ENCODE assay signal across 8 cellular contexts in genomic region chr2:218658671-218659257, GRCh38. TPM values are rescaled to one million over a fixed set of nuclear protein-coding genes. Genes with fewer than 3 reads are reported as not detected.
DNase-seq lines count a peak whose midpoint lies in the region; ATAC-seq and TF ChIP-seq lines count a peak whose summit lies in the region.

No MANE protein-coding gene starts in this region.

- peaks cover 0 to 65% (median 59%) of the 10 kb centered on the region in 9 donors for H3K36me3 ChIP-seq in heart left ventricle
- H3K36me3 ChIP-seq in stomach smooth muscle (ENCODE audit: control insufficient read depth in 2 of 2, insufficient read depth in 2 of 2, low read length in 2 of 2), result peaks cover 31 to 39% of the 10 kb centered on the region in 2 donors

- TF ChIP-seq CTCF in heart left ventricle (IDR thresholded peaks at IDR 0.05) (peak in 4 of 12 donors; percentile 8 to 34 (median 25)), HFFc6 (IDR thresholded peaks at IDR 0.05) (peak; percentile 72), WI38 (IDR thresholded peaks at IDR 0.05; ENCODE audit: low read depth, low read length) (0 out of 2 replicates have a peak, but pooled peaks have one; percentile 29), dorsolateral prefrontal cortex (IDR thresholded peaks at IDR 0.05 in 54 of 56, conservative IDR thresholded peaks at IDR 0.05 in 2 of 56; ENCODE audit: low read depth in 1 of 56, partially characterized antibody in 56 of 56) (peak in 13 of 56 donors; percentile 8 to 33 (median 15))

- peak overlapping the region; percentile 81 to 82 for H3K9ac ChIP-seq in stomach smooth muscle (ENCODE audit: low read length in 2 of 2)

- H3K4me3 ChIP-seq in heart left ventricle (peak overlapping the region; percentile 60 to 96 (median 88)), WI38 (ENCODE audit: low read depth, low read length) (peak overlapping the region; percentile 76), dorsolateral prefrontal cortex (peak overlapping the region; percentile 68 to 99 (median 89)), mononuclear cell (ENCODE audit: low read length) (peak overlapping the region; percentile 83), stomach smooth muscle (ENCODE audit: low read length in 2 of 2) (peak overlapping the region; percentile 91 to 94)

- H3K4me1 Mint-ChIP-seq in HFFc6 (ENCODE audit: low read depth), result peaks cover 28% of the 10 kb centered on the region

- H3K4me1 ChIP-seq in heart left ventricle, result peaks cover 0 to 45% (median 25%) of the 10 kb centered on the region in 12 donors
- H3K4me1 ChIP-seq in mononuclear cell (ENCODE audit: insufficient read depth, low read length), result peaks cover 16% of the 10 kb centered on the region
- H3K4me1 ChIP-seq in stomach smooth muscle (ENCODE audit: control insufficient read depth, insufficient read depth, low read length), result peaks cover 21% of the 10 kb centered on the region

- TF ChIP-seq POLR2A in heart left ventricle (IDR thresholded peaks at IDR 0.05), result no peak

- H3K27ac ChIP-seq in heart left ventricle (peak overlapping the region; percentile 45 to 91 (median 82)), dorsolateral prefrontal cortex (peak overlapping the region in 48 of 59 donors; percentile 12 to 86 (median 66)), stomach smooth muscle (ENCODE audit: low read length) (peak overlapping the region; percentile 53)

- no peaks in the 10 kb centered on the region for H3K27me3 ChIP-seq in heart left ventricle
- no peaks in the 10 kb centered on the region for H3K27me3 ChIP-seq in dorsolateral prefrontal cortex
- H3K27me3 ChIP-seq in mononuclear cell (ENCODE audit: insufficient read depth, low read length), result no peaks in the 10 kb centered on the region
- no peaks in the 10 kb centered on the region for H3K27me3 ChIP-seq in stomach smooth muscle (ENCODE audit: control insufficient read depth in 1 of 2, insufficient read depth in 2 of 2, low read length in 2 of 2)

- ATAC-seq in heart left ventricle (no peak), Right ventricle myocardium inferior (no peak)

- DNase-seq in heart left ventricle (no peak), Right ventricle myocardium inferior (ENCODE audit: missing footprints) (no peak), HFFc6 (peak; percentile 15), MV-4-11 (lab: John Stamatoyannopoulos, UW) (peak; percentile 33), dorsolateral prefrontal cortex (peak in 1 of 10 donors; percentile 29)

- H3K9me3 ChIP-seq in heart left ventricle (no peaks in the 10 kb centered on the region), mononuclear cell (ENCODE audit: low read depth, low read length) (no peaks in the 10 kb centered on the region), stomach smooth muscle (ENCODE audit: control insufficient read depth in 2 of 2, low read length in 2 of 2) (no peaks in the 10 kb centered on the region)

- H3K4me3 Mint-ChIP-seq in HFFc6, result peak overlapping the region; percentile 96

- WGBS in heart left ventricle, 4 donors, result 3 to 9% (median 4%) methylated on average over 18 to 27 of the region's 27 CpGs

- peak overlapping the region; percentile 67 for H3K27ac Mint-ChIP-seq in HFFc6

- H3K36me3 Mint-ChIP-seq in HFFc6 (ENCODE audit: low read depth), result peaks cover 17% of the 10 kb centered on the region

- H3K27me3 Mint-ChIP-seq in HFFc6 (ENCODE audit: insufficient read depth), result peaks cover 2% of the 10 kb centered on the region; the same call in 1 of the 2 replicates

- intact Hi-C loops in heart left ventricle (cut with DNase I) (loop anchor here in 7 of 10 donors (1.0 to 10.0 kb wide), 8 partner anchors 14 to 254 kb away; partner anchors contain the start of genes CNOT9 (in 3 of the 7), USP37 (in 3 of the 7), RNF25 (in 1 of the 7) and STK36 (in 1 of the 7)), Right ventricle myocardium inferior (cut with DNase I) (loop anchor here (5.0 kb wide), 1 partner anchor 251 kb away; no protein-coding TSS in a partner anchor), dorsolateral prefrontal cortex (cut with DNase I) (loop anchor here (5.0 to 10.0 kb wide), 4 partner anchors 91 to 251 kb away; partner anchors contain the start of genes CNOT9 (in 2 of the 2) and USP37 (in 2 of the 2))

- H3K9me3 Mint-ChIP-seq in HFFc6, result no peaks in the 10 kb centered on the region

RNA-seq across cellular contexts. Expression of gene ZNF142, which starts 0.7 kb away (rescaled TPM):
- total RNA-seq in heart left ventricle, result 10 to 100 TPM; 18.1 to 46.0 (median 21.8) TPM
- 10 to 100 TPM; 10.4 to 12.6 TPM for polyA plus RNA-seq in heart left ventricle
- 18.6 TPM for total RNA-seq in Right ventricle myocardium inferior
- total RNA-seq in HFFc6 (2021; fragmentation: NEBNext Ultra II Directional; extraction: Animal tissue kit (Norgen Biotek cat#: 25700)), result 10 to 100 TPM; 21.2 to 24.9 (median 23.5) TPM
- 10 to 100 TPM; 32.6 to 56.7 (median 43.4) TPM for total RNA-seq in dorsolateral prefrontal cortex
- total RNA-seq in mononuclear cell, result 23.4 TPM

RNA-seq across cellular contexts. Expression of gene BCS1L, which starts 0.7 kb away (rescaled TPM):
- total RNA-seq in heart left ventricle (10 to 100 TPM; 27.3 to 53.2 (median 43.7) TPM), Right ventricle myocardium inferior (51.1 TPM), dorsolateral prefrontal cortex (10 to 100 TPM; 21.5 to 56.6 (median 35.8) TPM), mononuclear cell (3.4 TPM)
- 10 to 100 TPM; 43.3 to 54.7 TPM for polyA plus RNA-seq in heart left ventricle
- total RNA-seq in HFFc6 (2021; fragmentation: NEBNext Ultra II Directional; extraction: Animal tissue kit (Norgen Biotek cat#: 25700)), result 10 to 100 TPM; 32.9 to 43.5 (median 35.8) TPM

RNA-seq across cellular contexts. Expression of gene RNF25, which starts 13.0 kb away (rescaled TPM):
- total RNA-seq in heart left ventricle, result 10 to 100 TPM in 8 of 9 donors, 1 to 10 TPM in 1; 9.7 to 23.8 (median 15.0) TPM
- 10 to 100 TPM; 21.0 to 24.0 TPM for polyA plus RNA-seq in heart left ventricle
- 15.3 TPM for total RNA-seq in Right ventricle myocardium inferior
- 10 to 100 TPM; 32.7 to 47.9 (median 39.2) TPM for total RNA-seq in HFFc6 (2021; fragmentation: NEBNext Ultra II Directional; extraction: Animal tissue kit (Norgen Biotek cat#: 25700))
- total RNA-seq in dorsolateral prefrontal cortex, result 10 to 100 TPM; 13.3 to 46.1 (median 29.1) TPM
- total RNA-seq in mononuclear cell, result 21.1 TPM

RNA-seq across cellular contexts. Expression of gene STK36, which starts 13.1 kb away (rescaled TPM):
- total RNA-seq in heart left ventricle (10 to 100 TPM in 3 of 9 donors, 1 to 10 TPM in 6; 4.7 to 16.2 (median 7.9) TPM), Right ventricle myocardium inferior (7.5 TPM), dorsolateral prefrontal cortex (100 to 1,000 TPM in 18 of 120 experiments, 10 to 100 TPM in 102; 35.1 to 141 (median 75.9) TPM), mononuclear cell (2.0 TPM)
- 1 to 10 TPM; 6.9 to 8.0 TPM for polyA plus RNA-seq in heart left ventricle
- total RNA-seq in HFFc6 (2021; fragmentation: NEBNext Ultra II Directional; extraction: Animal tissue kit (Norgen Biotek cat#: 25700)), result 10 to 100 TPM; 20.0 to 31.0 (median 23.8) TPM

RNA-seq across cellular contexts. Expression of gene PLCD4, which starts 51.1 kb away (rescaled TPM):
- total RNA-seq in heart left ventricle (1 to 10 TPM in 4 of 9 donors, under 1 TPM in 5; 0.14 to 1.9 (median 0.67) TPM), Right ventricle myocardium inferior (0.43 TPM), dorsolateral prefrontal cortex (10 to 100 TPM in 14 of 120 experiments, 1 to 10 TPM in 106; 2.4 to 17.0 (median 6.2) TPM), mononuclear cell (0.21 TPM)
- polyA plus RNA-seq in heart left ventricle, result under 1 TPM; 0.11 to 0.34 TPM
- 1 to 10 TPM in 2 of 6 experiments, under 1 TPM in 4; 0.61 to 1.3 (median 0.83) TPM for total RNA-seq in HFFc6 (2021; fragmentation: NEBNext Ultra II Directional; extraction: Animal tissue kit (Norgen Biotek cat#: 25700))

Comparison
In these comparisons a context has a peak if more than half of its experiments do, and no peak if none do; other contexts are left out.
1. DNase-seq: peak in HFFc6 (single experiment) and MV-4-11 (single experiment); none in heart left ventricle (0 of 5) and Right ventricle myocardium inferior (single experiment).
2. Peak in every context shown above with its lines, with median percentiles within 50 percentile points of each other: H3K27ac ChIP-seq and H3K4me3 ChIP-seq.